ENCODE assay signal across 1 cellular context in genomic region chr2:44715671-44716077, GRCh38.
TF ChIP-seq lines count a peak whose summit lies in the region.

No MANE protein-coding gene starts in this region.

TF ChIP-seq in WTC11, 78 proteins besides CTCF, POLR2A, EP300 and RAD21 (continued from another document):
- TF ChIP-seq MYBL2 (CRISPR knock-in tag; IDR thresholded peaks at IDR 0.05): no peak
- TF ChIP-seq RORB (CRISPR knock-in tag; IDR thresholded peaks at IDR 0.05): no peak
- TF ChIP-seq, protein P1, sequence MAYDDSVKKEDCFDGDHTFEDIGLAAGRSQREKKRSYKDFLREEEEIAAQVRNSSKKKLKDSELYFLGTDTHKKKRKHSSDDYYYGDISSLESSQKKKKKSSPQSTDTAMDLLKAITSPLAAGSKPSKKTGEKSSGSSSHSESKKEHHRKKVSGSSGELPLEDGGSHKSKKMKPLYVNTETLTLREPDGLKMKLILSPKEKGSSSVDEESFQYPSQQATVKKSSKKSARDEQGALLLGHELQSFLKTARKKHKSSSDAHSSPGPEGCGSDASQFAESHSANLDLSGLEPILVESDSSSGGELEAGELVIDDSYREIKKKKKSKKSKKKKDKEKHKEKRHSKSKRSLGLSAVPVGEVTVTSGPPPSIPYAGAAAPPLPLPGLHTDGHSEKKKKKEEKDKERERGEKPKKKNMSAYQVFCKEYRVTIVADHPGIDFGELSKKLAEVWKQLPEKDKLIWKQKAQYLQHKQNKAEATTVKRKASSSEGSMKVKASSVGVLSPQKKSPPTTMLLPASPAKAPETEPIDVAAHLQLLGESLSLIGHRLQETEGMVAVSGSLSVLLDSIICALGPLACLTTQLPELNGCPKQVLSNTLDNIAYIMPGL (CRISPR knock-in tag; IDR thresholded peaks at IDR 0.05): no peak
- TF ChIP-seq, protein P2, sequence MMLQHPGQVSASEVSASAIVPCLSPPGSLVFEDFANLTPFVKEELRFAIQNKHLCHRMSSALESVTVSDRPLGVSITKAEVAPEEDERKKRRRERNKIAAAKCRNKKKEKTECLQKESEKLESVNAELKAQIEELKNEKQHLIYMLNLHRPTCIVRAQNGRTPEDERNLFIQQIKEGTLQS (CRISPR knock-in tag; conservative IDR thresholded peaks at IDR 0.05): no peak
- TF ChIP-seq, protein P3, sequence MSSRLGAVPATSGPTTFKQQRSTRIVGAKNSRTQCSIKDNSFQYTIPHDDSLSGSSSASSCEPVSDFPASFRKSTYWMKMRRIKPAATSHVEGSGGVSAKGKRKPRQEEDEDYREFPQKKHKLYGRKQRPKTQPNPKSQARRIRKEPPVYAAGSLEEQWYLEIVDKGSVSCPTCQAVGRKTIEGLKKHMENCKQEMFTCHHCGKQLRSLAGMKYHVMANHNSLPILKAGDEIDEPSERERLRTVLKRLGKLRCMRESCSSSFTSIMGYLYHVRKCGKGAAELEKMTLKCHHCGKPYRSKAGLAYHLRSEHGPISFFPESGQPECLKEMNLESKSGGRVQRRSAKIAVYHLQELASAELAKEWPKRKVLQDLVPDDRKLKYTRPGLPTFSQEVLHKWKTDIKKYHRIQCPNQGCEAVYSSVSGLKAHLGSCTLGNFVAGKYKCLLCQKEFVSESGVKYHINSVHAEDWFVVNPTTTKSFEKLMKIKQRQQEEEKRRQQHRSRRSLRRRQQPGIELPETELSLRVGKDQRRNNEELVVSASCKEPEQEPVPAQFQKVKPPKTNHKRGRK (CRISPR knock-in tag; IDR thresholded peaks at IDR 0.05; ENCODE audit: borderline replicate concordance): no peak
- TF ChIP-seq ZBTB21 (CRISPR knock-in tag; IDR thresholded peaks at IDR 0.05; ENCODE audit: borderline replicate concordance): no peak
- no peak for TF ChIP-seq RELA (CRISPR knock-in tag; IDR thresholded peaks at IDR 0.05; ENCODE audit: borderline replicate concordance)
- no peak for TF ChIP-seq ZNF317 (CRISPR knock-in tag; IDR thresholded peaks at IDR 0.05; ENCODE audit: borderline replicate concordance, low read depth)
